In genomic region chr19:4284974-4285373, GRCh38 we compare ENCODE assay signal across 30 cellular contexts. TPM values are rescaled to one million over a fixed set of nuclear protein-coding genes. Genes with fewer than 3 reads are reported as not detected.
DNase-seq lines count a peak whose midpoint lies in the region; ATAC-seq and TF ChIP-seq lines count a peak whose summit lies in the region.
"Had no signal": no experiment of that assay in that cellular context is flagged by ENCODE, and none has a peak within 500 bp of the region (broad histone marks: within the 10 kb centered on the region; RNA-seq: fewer than 3 reads in every experiment).

No MANE protein-coding gene starts in this region.

- H3K79me2 ChIP-seq in H9 (ENCODE audit: insufficient read depth, low read length): no peaks in the 10 kb centered on the region
- H3K79me2 ChIP-seq: parathyroid adenoma had no signal

- H3K4me1 Mint-ChIP-seq in H9: peaks cover 2 to 10% of the 10 kb centered on the region in 2 experiments

- H2BK15ac ChIP-seq in H9 (ENCODE audit: low read depth, low read length): no peak overlapping the region

- H3K18ac ChIP-seq in H9 (ENCODE audit: insufficient read length, low read depth, low read length): no peak overlapping the region

- H2AFZ ChIP-seq in H9 (ENCODE audit: low read length): no peak overlapping the region
- H2AFZ ChIP-seq: parathyroid adenoma had no signal

- peak overlapping the region; percentile 63 for H3K4me2 ChIP-seq in H9 (ENCODE audit: insufficient read depth, insufficient read length, low read length)
- H3K4me2 ChIP-seq: BLaER1 treated with 17β-estradiol and CSF1 and Interleukin-3, amounts not matched to agents 10 nM and 100 nM had no signal

- peaks cover 0 to 1% (median 0%) of the 10 kb centered on the region in 3 experiments; a peak in 1 of 7 replicates for H3K36me3 Mint-ChIP-seq in H9 (ENCODE audit: insufficient read depth in 1 of 3, low read depth in 3 of 3)
- H3K36me3 Mint-ChIP-seq: activated naive CD4-positive, alpha-beta T cell treated with anti-CD3 and anti-CD28 coated beads, Interleukin-2, amount 10 ng/mL, durations not matched to agents 7 days and 5 days had no signal

- no peaks in the 10 kb centered on the region for H3K79me1 ChIP-seq in H9 (ENCODE audit: insufficient read depth, low read depth, low read length, poor library complexity, severe bottlenecking)

- no peak overlapping the region for H2BK5ac ChIP-seq in H9 (ENCODE audit: insufficient read length, low read length)

- no peak overlapping the region for H3K27ac Mint-ChIP-seq in H9
- H3K27ac Mint-ChIP-seq: activated naive CD4-positive, alpha-beta T cell treated with anti-CD3 and anti-CD28 coated beads, Interleukin-2, amount 10 ng/mL, durations not matched to agents 7 days and 5 days; nephron progenitor cell had no signal

- no CpG with 5 or more reads among the region's 6 CpGs for WGBS in H9 (ENCODE audit: extremely low coverage, insufficient read length, low lambda C conversion rate)

- no peak overlapping the region for H2AK5ac ChIP-seq in H9 (ENCODE audit: insufficient read length, low read length)

- no peaks in the 10 kb centered on the region for H4K20me1 ChIP-seq in H9 (ENCODE audit: control insufficient read depth, insufficient read depth, insufficient read length)

- ATAC-seq in HG02870 (IDR thresholded peaks at IDR 0.05; ENCODE audit: unreplicated experiment): no peak

- H3K9me3 ChIP-seq in H9 (ENCODE audit: control insufficient read depth, low read depth, low read length): no peaks in the 10 kb centered on the region
- H3K9me3 ChIP-seq in colonic mucosa: no peaks in the 10 kb centered on the region
- no peaks in the 10 kb centered on the region for H3K9me3 ChIP-seq in mucosa of rectum (ENCODE audit: control insufficient read depth in 2 of 2, low read length in 2 of 2)
- H3K9me3 ChIP-seq: BLaER1 treated with 17β-estradiol and CSF1 and Interleukin-3, amounts not matched to agents 10 nM and 100 nM; lower lobe of right lung; right atrium auricular region; SJCRH30; upper lobe of left lung had no signal

- no peak overlapping the region for H4K8ac ChIP-seq in H9 (replicated peaks; ENCODE audit: insufficient read length, low read depth, low read length)

- peaks cover 57% of the 10 kb centered on the region for H3K27me3 Mint-ChIP-seq in H9 (ENCODE audit: low read depth)

- H3K14ac ChIP-seq in H9 (ENCODE audit: insufficient read depth, low read length): no peak overlapping the region

- peaks cover 7% of the 10 kb centered on the region; the same call in 1 of the 2 replicates for H3K27me3 ChIP-seq in H9 (ENCODE audit: insufficient read depth, low read length)
- H3K27me3 ChIP-seq in colonic mucosa: peaks cover 8% of the 10 kb centered on the region
- peaks cover 16 to 20% of the 10 kb centered on the region in 2 donors for H3K27me3 ChIP-seq in mucosa of rectum (ENCODE audit: control insufficient read depth in 2 of 2, insufficient read depth in 2 of 2, low read length in 2 of 2)
- H3K27me3 ChIP-seq: SJCRH30 had no signal

- H4K5ac ChIP-seq in H9 (ENCODE audit: insufficient read length, low read depth, low read length): no peak overlapping the region

- no peak overlapping the region for H2BK12ac ChIP-seq in H9 (ENCODE audit: insufficient read length, low read depth, low read length)

- intact Hi-C loops in colonic mucosa (cut with DNase I): no loop called here

- H3K36me3 ChIP-seq in colonic mucosa: no peaks in the 10 kb centered on the region
- H3K36me3 ChIP-seq in mucosa of rectum (ENCODE audit: control insufficient read depth in 2 of 2, insufficient read depth in 2 of 2, low read length in 2 of 2): no peaks in the 10 kb centered on the region
- H3K36me3 ChIP-seq: BLaER1 treated with 17β-estradiol and CSF1 and Interleukin-3, amounts not matched to agents 10 nM and 100 nM; brain microvascular endothelial cell; lower lobe of right lung; right atrium auricular region; upper lobe of left lung had no signal

- H3K23me2 ChIP-seq in H9 (ENCODE audit: insufficient read length, low read depth, low read length, poor library complexity, severe bottlenecking): peaks cover 2% of the 10 kb centered on the region

- H3K4me1 ChIP-seq in H9 (ENCODE audit: insufficient read depth, low read length) (no peaks in the 10 kb centered on the region; the same call in 1 of the 2 replicates), colonic mucosa (no peaks in the 10 kb centered on the region), mucosa of rectum (ENCODE audit: control insufficient read depth in 2 of 2, insufficient read depth in 2 of 2, low read length in 2 of 2) (peaks cover 0 to 5% of the 10 kb centered on the region in 2 donors)
- H3K4me1 ChIP-seq: lower lobe of right lung, parathyroid adenoma, SJCRH30 had no signal

- H3K4me3 Mint-ChIP-seq in H9: no peak overlapping the region
- H3K4me3 Mint-ChIP-seq: activated naive CD4-positive, alpha-beta T cell treated with anti-CD3 and anti-CD28 coated beads, Interleukin-2, amount 10 ng/mL, durations not matched to agents 7 days and 5 days had no signal

- no peak overlapping the region for H2BK120ac ChIP-seq in H9 (ENCODE audit: low read depth, low read length, poor library complexity, severe bottlenecking)

- no peak overlapping the region for H3T11ph ChIP-seq in H9 (ENCODE audit: low read length)

- H3K23ac ChIP-seq in H9 (ENCODE audit: insufficient read length, low read depth, low read length): no peak overlapping the region

- TF ChIP-seq CTCF in H9 (conservative IDR thresholded peaks at IDR 0.05) (no peak), colonic mucosa (IDR thresholded peaks at IDR 0.05) (no peak)

- H3K4me3 ChIP-seq in colonic mucosa (peak overlapping the region; percentile 34), mucosa of rectum (ENCODE audit: low read length in 2 of 2) (peak overlapping the region; percentile 83 to 89)
- H3K4me3 ChIP-seq: BLaER1 treated with 17β-estradiol and CSF1 and Interleukin-3, amounts not matched to agents 10 nM and 100 nM; lower lobe of right lung; right atrium auricular region; SJCRH30; upper lobe of left lung had no signal

- H4K91ac ChIP-seq in H9 (ENCODE audit: insufficient read length, low read depth, low read length): no peak overlapping the region

- H2BK20ac ChIP-seq in H9 (ENCODE audit: low read depth, low read length, poor library complexity, severe bottlenecking): no peak overlapping the region

- no peak overlapping the region for H3K4ac ChIP-seq in H9 (ENCODE audit: low read depth, low read length)

- DNase-seq in H9: no peak
- DNase-seq in colonic mucosa: no peak
- no peak for DNase-seq in SKM-1 treated with dmso at 0.1 percent for 144 hours (lab: John Stamatoyannopoulos, UW; ENCODE audit: unreplicated experiment)
- DNase-seq in NCI-H2227 (lab: John Stamatoyannopoulos, UW; ENCODE audit: unreplicated experiment): no peak
- DNase-seq: activated CD4-positive, CD25-positive, alpha-beta regulatory T cell; activated naive CD4-positive, alpha-beta T cell treated with anti-CD3 and anti-CD28 coated beads, Interleukin-2, amount 10 ng/mL, durations not matched to agents 7 days and 5 days; amniotic stem cell; COR-L47; DMS79; effector CD4-positive, alpha-beta T cell; GF-D8; Kasumi-1; kidney; lower lobe of right lung; NCI-H1436; NCI-H2081 treated with DMSO at 0.1 percent for 48 hours; substantia nigra; T-helper 1 cell; upper lobe of left lung had no signal

- no peaks in the 10 kb centered on the region; a peak in 2 of 5 replicates for H3K9me3 Mint-ChIP-seq in H9
- H3K9me3 Mint-ChIP-seq: activated naive CD4-positive, alpha-beta T cell treated with anti-CD3 and anti-CD28 coated beads, Interleukin-2, amount 10 ng/mL, durations not matched to agents 7 days and 5 days; nephron progenitor cell had no signal

- no peak overlapping the region for H3K27ac ChIP-seq in H9 (ENCODE audit: insufficient read length, low read depth, low read length)
- H3K27ac ChIP-seq in colonic mucosa: peak overlapping the region; percentile 74
- peak overlapping the region; percentile 81 to 82 for H3K27ac ChIP-seq in mucosa of rectum (ENCODE audit: low read depth in 2 of 2, low read length in 2 of 2)
- H3K27ac ChIP-seq: BLaER1 treated with 17β-estradiol and CSF1 and Interleukin-3, amounts not matched to agents 10 nM and 100 nM; brain microvascular endothelial cell; epithelial cell of prostate; lower lobe of right lung; parathyroid adenoma; right atrium auricular region; SJCRH30; upper lobe of left lung had no signal

- no peak overlapping the region for H3K9ac ChIP-seq in H9 (ENCODE audit: extremely low read depth, insufficient read length, low read length)
- H3K9ac ChIP-seq in colonic mucosa (ENCODE audit: low read depth in 2 of 2, low read length in 2 of 2): peak overlapping the region; percentile 26 to 92
- peak overlapping the region; percentile 63 to 77 for H3K9ac ChIP-seq in mucosa of rectum (ENCODE audit: low read depth in 1 of 2, low read length in 2 of 2)
- H3K9ac ChIP-seq: BLaER1 treated with 17β-estradiol and CSF1 and Interleukin-3, amounts not matched to agents 10 nM and 100 nM; parathyroid adenoma had no signal

- H3K56ac ChIP-seq in H9 (ENCODE audit: insufficient read length, low read depth, low read length): no peak overlapping the region

RNA-seq across cellular contexts. Expression of gene SHD, which starts 5.9 kb away (rescaled TPM):
- total RNA-seq in H9 (2021) (2.7 and 4.4 TPM in 2 replicates), colonic mucosa (10 to 100 TPM; 16.8 to 19.3 TPM)
- total RNA-seq: glomerular endothelial cell, kidney, lower lobe of right lung had no signal

RNA-seq across cellular contexts. Expression of gene TMIGD2, which starts 17.2 kb away (rescaled TPM):
- 0.26 TPM in 1 of 2 replicates, not detected in the other for total RNA-seq in H9 (2021)
- under 1 TPM in 1 of 2 donors, not detected in 1; 0.74 TPM for total RNA-seq in colonic mucosa
- total RNA-seq: RPMI7951 had no signal

RNA-seq across cellular contexts. Expression of gene FSD1, which starts 19.4 kb away (rescaled TPM):
- total RNA-seq in H9 (2021) (53.6 and 53.9 TPM in 2 replicates), colonic mucosa (1 to 10 TPM in 1 of 2 donors, under 1 TPM in 1; 0.98 to 2.4 TPM)
- total RNA-seq: right atrium auricular region had no signal

RNA-seq across cellular contexts. Expression of gene YJU2, which starts 38.1 kb away (rescaled TPM):
- total RNA-seq in H9 (2021): 31.0 and 33.6 TPM in 2 replicates
- 10 to 100 TPM; 15.8 to 25.8 TPM for total RNA-seq in colonic mucosa

RNA-seq across cellular contexts. Expression of gene STAP2, which starts 53.7 kb away (rescaled TPM):
- total RNA-seq in H9 (2021) (19.0 and 20.2 TPM in 2 replicates), colonic mucosa (100 to 1,000 TPM; 197 to 218 TPM)

Comparison
In these comparisons a context has a peak if more than half of its experiments do, and no peak if none do; other contexts are left out.
1. RNA of gene FSD1, which starts 19.4 kb away (total RNA-seq): 53.6 to 53.9 TPM in H9; 0.98 to 2.4 TPM in colonic mucosa; every median in the first group is over 10 times any median in the second.